ENCODE assay signal across 28 cellular contexts in genomic region chr16:56212144-56212543, GRCh38. TPM values are rescaled to one million over a fixed set of nuclear protein-coding genes. Genes with fewer than 3 reads are reported as not detected.
DNase-seq lines count a peak whose midpoint lies in the region; ATAC-seq, FAIRE-seq and TF ChIP-seq lines count a peak whose summit lies in the region.
"Had no signal": no experiment of that assay in that cellular context is flagged by ENCODE, and none has a peak within 500 bp of the region (broad histone marks: within the 10 kb centered on the region; RNA-seq: fewer than 3 reads in every experiment).

No MANE protein-coding gene starts in this region.

- H3K18ac ChIP-seq in H1 (ENCODE audit: extremely low read depth, low read length): no peak overlapping the region
- no peak overlapping the region for H3K18ac ChIP-seq in neuronal stem cell (ENCODE audit: low read length)
- H3K18ac ChIP-seq in mesenchymal stem cell (ENCODE audit: low read depth in 1 of 2, low read length in 2 of 2): no peak overlapping the region

- H3K4me2 ChIP-seq in H1 (ENCODE audit: insufficient read depth in 1 of 2, low read depth in 2 of 2, low read length in 2 of 2) (peak overlapping the region in 1 of 2 experiments; percentile 22; a peak in 1 of 4 replicates), neuronal stem cell (ENCODE audit: insufficient read depth, low read length, poor library complexity, severe bottlenecking) (no peak overlapping the region), mesenchymal stem cell (ENCODE audit: low read length, poor library complexity, severe bottlenecking) (no peak overlapping the region)
- H3K4me2 ChIP-seq: PC-9 had no signal

- intact Hi-C loops in left ventricle myocardium inferior (cut with micrococcal nuclease): no loop called here
- intact Hi-C loops in Right ventricle myocardium superior (cut with DNase I): no loop called here

- no peaks in the 10 kb centered on the region for H3K36me3 ChIP-seq in left ventricle myocardium inferior
- H3K36me3 ChIP-seq in H1 (ENCODE audit: control insufficient read depth in 2 of 4, insufficient read depth in 4 of 4, low read length in 3 of 4): no peaks in the 10 kb centered on the region
- H3K36me3 ChIP-seq in neuronal stem cell (replicated peaks in 1 of 2; ENCODE audit: control insufficient read depth in 2 of 2, insufficient read depth in 2 of 2, low read length in 2 of 2): no peaks in the 10 kb centered on the region
- no peaks in the 10 kb centered on the region for H3K36me3 ChIP-seq in mesenchymal stem cell (ENCODE audit: control insufficient read depth in 1 of 2, insufficient read depth in 2 of 2, low read depth in 1 of 2, low read length in 2 of 2)
- H3K36me3 ChIP-seq: lower lobe of right lung, MG63, uterus had no signal

- H2BK12ac ChIP-seq in H1 (ENCODE audit: low read depth, low read length): no peak overlapping the region
- no peak overlapping the region for H2BK12ac ChIP-seq in neuronal stem cell (ENCODE audit: low read length)
- H2BK12ac ChIP-seq in mesenchymal stem cell (ENCODE audit: low read length in 2 of 2): no peak overlapping the region

- H3K4me3 ChIP-seq in left ventricle myocardium inferior (no peak overlapping the region), H1 (ENCODE audit: extremely low read depth in 1 of 4, insufficient read depth in 2 of 4, low read depth in 3 of 4, low read length in 4 of 4) (no peak overlapping the region; a peak in 1 of 8 replicates), neuronal stem cell (ENCODE audit: low read length in 2 of 2) (no peak overlapping the region), mesenchymal stem cell (ENCODE audit: insufficient read depth in 1 of 2, low read depth in 1 of 2, low read length in 2 of 2) (no peak overlapping the region)
- H3K4me3 ChIP-seq: lower lobe of right lung, MG63, mucosa of descending colon, PC-9, uterus had no signal

- FAIRE-seq in H1 (lab: Jason Lieb, UNC) (peak; percentile 65), urothelium cell line (lab: Jason Lieb, UNC) (no peak)
- FAIRE-seq: astrocyte had no signal

- H3K23me2 ChIP-seq in H1 (ENCODE audit: low read depth, low read length): no peaks in the 10 kb centered on the region

- H4K5ac ChIP-seq in H1 (ENCODE audit: insufficient read length, low read depth, low read length): no peak overlapping the region

- TF ChIP-seq POLR2A in H1 (IDR thresholded peaks at IDR 0.05; ENCODE audit: control extremely low read depth in 1 of 2, low read depth in 2 of 2, low read length in 2 of 2): no peak

- no peak for ATAC-seq in Right ventricle myocardium superior (ENCODE audit: poor library complexity)
- no peak for ATAC-seq in GM21576 (IDR thresholded peaks at IDR 0.05; ENCODE audit: unreplicated experiment)
- ATAC-seq: activated T-cell treated with anti-CD3 and anti-CD28 coated beads, Interleukin-2, amount 50 U/mL, for 4 hours had no signal

- H3K4me1 ChIP-seq in left ventricle myocardium inferior: peaks cover 13% of the 10 kb centered on the region
- H3K4me1 ChIP-seq in H1 (replicated peaks in 1 of 4; ENCODE audit: control insufficient read depth in 3 of 4, insufficient read depth in 4 of 4, low read length in 3 of 4): peaks cover 5 to 16% (median 8%) of the 10 kb centered on the region in 4 experiments
- H3K4me1 ChIP-seq in neuronal stem cell (ENCODE audit: control insufficient read depth in 2 of 2, insufficient read depth in 1 of 2, low read depth in 1 of 2, low read length in 2 of 2): peaks cover 6 to 7% of the 10 kb centered on the region in 2 donors
- H3K4me1 ChIP-seq in mesenchymal stem cell (ENCODE audit: control insufficient read depth, insufficient read depth, low read depth, low read length): no peaks in the 10 kb centered on the region
- H3K4me1 ChIP-seq: uterus had no signal

- H3K79me1 ChIP-seq in H1 (ENCODE audit: low read depth, low read length) (0 out of 2 replicates have a peak, but pooled peaks cover 5% of the 10 kb centered on the region), neuronal stem cell (ENCODE audit: low read depth, low read length) (no peaks in the 10 kb centered on the region), mesenchymal stem cell (replicated peaks; ENCODE audit: low read length, poor library complexity, severe bottlenecking) (no peaks in the 10 kb centered on the region)

- H3K14ac ChIP-seq in H1 (ENCODE audit: insufficient read length) (no peak overlapping the region), neuronal stem cell (ENCODE audit: low read length) (no peak overlapping the region), mesenchymal stem cell (ENCODE audit: low read length in 2 of 2) (no peak overlapping the region)

- peaks cover 0 to 3% of the 10 kb centered on the region in 2 experiments for H4K20me1 ChIP-seq in H1 (replicated peaks in 1 of 2; ENCODE audit: control insufficient read depth in 1 of 2, insufficient read depth in 2 of 2, low read length in 2 of 2)

- H3K27me3 ChIP-seq in left ventricle myocardium inferior (ENCODE audit: low read depth) (no peaks in the 10 kb centered on the region), H1 (replicated peaks in 1 of 4; ENCODE audit: control insufficient read depth in 3 of 4, extremely low read depth in 1 of 4, insufficient read depth in 3 of 4, low read length in 3 of 4) (no peaks in the 10 kb centered on the region), neuronal stem cell (ENCODE audit: control insufficient read depth in 3 of 3, insufficient read depth in 3 of 3, low read depth in 1 of 3, low read length in 3 of 3) (peaks cover 0 to 3% (median 0%) of the 10 kb centered on the region in 3 experiments), mesenchymal stem cell (ENCODE audit: control insufficient read depth in 1 of 2, insufficient read depth in 1 of 2, low read length in 2 of 2) (peaks cover 14 to 28% of the 10 kb centered on the region in 2 experiments)
- H3K27me3 ChIP-seq: uterus had no signal

- H2BK15ac ChIP-seq in H1 (ENCODE audit: low read length): no peak overlapping the region
- no peak overlapping the region for H2BK15ac ChIP-seq in neuronal stem cell (ENCODE audit: low read length)
- no peak overlapping the region for H2BK15ac ChIP-seq in mesenchymal stem cell (ENCODE audit: low read depth, poor library complexity, severe bottlenecking)

- H3K79me2 ChIP-seq in H1 (ENCODE audit: control insufficient read depth in 1 of 2, insufficient read depth in 2 of 2, low read length in 2 of 2): peaks cover 0 to 31% of the 10 kb centered on the region in 2 experiments; a peak in 2 of 4 replicates

- H2AK5ac ChIP-seq in H1 (ENCODE audit: low read depth, low read length): no peak overlapping the region
- no peak overlapping the region for H2AK5ac ChIP-seq in neuronal stem cell (ENCODE audit: low read depth, low read length)
- H2AK5ac ChIP-seq in mesenchymal stem cell (ENCODE audit: low read length, severe bottlenecking): no peak overlapping the region

- CTCF ChIA-PET in H1 (lab: Charles Lee; ENCODE audit: partially characterized antibody): interaction anchor here (1.2 kb wide), 1 partner anchor 12 kb away, joined by 5 read pairs; no protein-coding TSS in a partner anchor

- POLR2A ChIA-PET in H1 (lab: Charles Lee; ENCODE audit: partially characterized antibody): interaction anchor here (1.3 kb wide), 1 partner anchor 34 kb away, joined by 4 read pairs; no protein-coding TSS in a partner anchor

- H3K4ac ChIP-seq in H1 (replicated peaks; ENCODE audit: insufficient read length, low read depth, low read length): no peak overlapping the region
- H3K4ac ChIP-seq in neuronal stem cell (ENCODE audit: low read length): no peak overlapping the region
- H3K4ac ChIP-seq in mesenchymal stem cell (ENCODE audit: low read depth in 1 of 2, low read length in 2 of 2): no peak overlapping the region

- H3K9me3 ChIP-seq in left ventricle myocardium inferior (replicated peaks) (no peaks in the 10 kb centered on the region), H1 (ENCODE audit: insufficient read depth in 2 of 2, low read depth in 1 of 2, low read length in 1 of 2) (no peaks in the 10 kb centered on the region), neuronal stem cell (replicated peaks in 1 of 2; ENCODE audit: control insufficient read depth in 2 of 2, insufficient read depth in 1 of 2, low read depth in 1 of 2, low read length in 2 of 2) (no peaks in the 10 kb centered on the region), mesenchymal stem cell (ENCODE audit: control insufficient read depth, low read length) (no peaks in the 10 kb centered on the region)
- H3K9me3 ChIP-seq: lower lobe of right lung, MG63, mucosa of descending colon, uterus had no signal

- H2AFZ ChIP-seq in H1 (ENCODE audit: low read length): no peak overlapping the region
- peak overlapping the region; percentile 16 for H2AFZ ChIP-seq in neuronal stem cell (ENCODE audit: low read length)
- no peak overlapping the region for H2AFZ ChIP-seq in mesenchymal stem cell (ENCODE audit: low read depth, low read length)
- H2AFZ ChIP-seq: PC-9 had no signal

- no peak overlapping the region for H3K56ac ChIP-seq in H1 (replicated peaks; ENCODE audit: insufficient read length, low read depth, low read length)

- no peak overlapping the region for H2BK120ac ChIP-seq in H1 (replicated peaks; ENCODE audit: low read depth, low read length)
- no peak overlapping the region for H2BK120ac ChIP-seq in neuronal stem cell (ENCODE audit: low read depth, low read length)
- no peak overlapping the region for H2BK120ac ChIP-seq in mesenchymal stem cell (ENCODE audit: low read depth, low read length)

- H2BK20ac ChIP-seq in H1 (ENCODE audit: low read length): no peak overlapping the region

- TF ChIP-seq EP300 in H1 (IDR thresholded peaks at IDR 0.05; ENCODE audit: borderline replicate concordance in 1 of 2, low read depth in 2 of 2, low read length in 2 of 2): no peak

- 81% methylated on average over 6 of the region's 6 CpGs; no CpG with 5 or more reads in 1 of the 2 experiments for WGBS in H1 (ENCODE audit: extremely low coverage in 1 of 2, insufficient coverage in 1 of 2, insufficient read length in 1 of 2, insufficient replicate concordance in 2 of 2, low coverage in 1 of 2, low lambda C conversion rate in 2 of 2, missing lambda C conversion rate in 1 of 2), 2 experiments
- WGBS in neuronal stem cell (ENCODE audit: extremely low coverage in 2 of 2, insufficient read length in 2 of 2, insufficient replicate concordance in 1 of 2), 2 donors: no CpG with 5 or more reads among the region's 6 CpGs
- 52% methylated on average over 6 of the region's 6 CpGs for WGBS in mesenchymal stem cell

- DNase-seq in left ventricle myocardium inferior (no peak), Right ventricle myocardium superior (no peak), H1 (ENCODE audit: low read depth in 1 of 2, low spot score in 2 of 2) (no peak), neuronal stem cell (ENCODE audit: low spot score) (no peak), urothelium cell line (ENCODE audit: low spot score) (peak; percentile 19), mesenchymal stem cell (no peak), Kasumi-1 (lab: John Stamatoyannopoulos, UW) (no peak)
- DNase-seq: 8988T; activated CD4-positive, alpha-beta T cell treated with anti-CD3 and anti-CD28 coated beads, Interleukin-2, amount 10 ng/mL, durations not matched to agents 7 days and 5 days; activated gamma-delta T cell treated with Interleukin-2 at 50 U/mL for 16 hours; activated T-cell treated with anti-CD3 and anti-CD28 coated beads, Interleukin-2, amount 50 U/mL, for 4 hours; CD4-positive, CD25-positive, alpha-beta regulatory T cell; H9; islet precursor cell; lower lobe of right lung; MG63; NCI-H2029 treated with DMSO at 0.1 percent for 48 hours; NCI-H526; PC-9; posterior cingulate gyrus; SHP77; stimulated activated CD4-positive, alpha-beta T cell treated with anti-CD3 and anti-CD28 coated beads, Interleukin-1b, Interleukin-23, amount 100 ng/mL, for 48 hours; T1000; uterus had no signal

- H3K27ac ChIP-seq in left ventricle myocardium inferior (replicated peaks): peak overlapping the region; percentile 7
- H3K27ac ChIP-seq in H1 (ENCODE audit: low read depth, low read length): no peak overlapping the region
- H3K27ac ChIP-seq in neuronal stem cell (replicated peaks; ENCODE audit: low read length): no peak overlapping the region
- no peak overlapping the region for H3K27ac ChIP-seq in mesenchymal stem cell (ENCODE audit: low read length, poor library complexity, severe bottlenecking)
- H3K27ac ChIP-seq: lower lobe of right lung, PC-9, uterus had no signal

- H2BK5ac ChIP-seq in H1 (ENCODE audit: low read depth, low read length) (no peak overlapping the region), neuronal stem cell (ENCODE audit: low read length) (no peak overlapping the region), mesenchymal stem cell (ENCODE audit: low read depth, low read length, poor library complexity, severe bottlenecking) (no peak overlapping the region)

- TF ChIP-seq CTCF in left ventricle myocardium inferior (IDR thresholded peaks at IDR 0.05; ENCODE audit: borderline replicate concordance) (no peak), H1 (IDR thresholded peaks at IDR 0.05; ENCODE audit: control extremely low read depth in 1 of 3, insufficient read depth in 1 of 3, low read depth in 1 of 3, low read length in 3 of 3) (no peak)

- H3K9ac ChIP-seq in H1 (replicated peaks in 1 of 4; ENCODE audit: extremely low read depth in 1 of 4, low read depth in 3 of 4, low read length in 3 of 4): no peak overlapping the region
- H3K9ac ChIP-seq in neuronal stem cell (ENCODE audit: low read depth, low read length, poor library complexity): no peak overlapping the region
- H3K9ac ChIP-seq in mesenchymal stem cell (ENCODE audit: low read length): no peak overlapping the region

- H4K8ac ChIP-seq in H1 (ENCODE audit: extremely low read depth, insufficient read depth, low read length) (no peak overlapping the region), neuronal stem cell (ENCODE audit: low read depth, low read length) (no peak overlapping the region), mesenchymal stem cell (ENCODE audit: low read length) (no peak overlapping the region)

- H3K23ac ChIP-seq in H1 (ENCODE audit: insufficient read length) (no peak overlapping the region), neuronal stem cell (ENCODE audit: low read depth, low read length, poor library complexity) (no peak overlapping the region), mesenchymal stem cell (ENCODE audit: low read length in 2 of 2) (no peak overlapping the region)

- no peak for TF ChIP-seq RAD21 in H1 (IDR thresholded peaks at IDR 0.05 in 1 of 2, conservative IDR thresholded peaks at IDR 0.05 in 1 of 2; ENCODE audit: low read depth in 2 of 2, low read length in 2 of 2)

- H4K91ac ChIP-seq in H1 (replicated peaks; ENCODE audit: insufficient read length, low read length) (no peak overlapping the region), neuronal stem cell (ENCODE audit: low read depth, low read length, poor library complexity) (no peak overlapping the region), mesenchymal stem cell (ENCODE audit: low read length) (no peak overlapping the region)

RNA-seq across cellular contexts. Expression of gene GNAO1, which starts 20.9 kb away (rescaled TPM):
- total RNA-seq in left ventricle myocardium inferior: 15.4 TPM
- total RNA-seq in Right ventricle myocardium superior: 25.9 TPM
- 30.2 and 34.4 TPM in 2 replicates for total RNA-seq in H1 (2021; fragmentation: NEBNext Ultra II Directional; extraction: Animal tissue kit (Norgen Biotek cat#: 25700))
- polyA plus RNA-seq in H1 (2011; rRNA removed): 6.7 and 10.8 TPM in 2 replicates
- 5.7 TPM for polyA plus RNA-seq in H1 (2011; cell fraction: cytosol; rRNA removed)
- polyA plus RNA-seq in H1 (2011; cell fraction: nucleus; rRNA removed): 14.2 TPM
- polyA plus RNA-seq in H1 (2012, experiment 1 of 2): 18.7 to 24.3 TPM (median 22.5 TPM) in 4 replicates
- polyA plus RNA-seq in H1 (2012, experiment 2 of 2): 18.5 TPM
- polyA plus RNA-seq in H1 (2013, experiment 1 of 2): 11.1 TPM
- 10.6 TPM for polyA plus RNA-seq in H1 (2013, experiment 2 of 2)
- 11.8 and 13.1 TPM in 2 replicates for polyA minus RNA-seq in H1 (2011; rRNA and poly(A)+ RNA removed)
- polyA minus RNA-seq in H1 (2011; cell fraction: cytosol; rRNA and poly(A)+ RNA removed): 15.0 TPM
- polyA minus RNA-seq in H1 (2011; cell fraction: nucleus; rRNA and poly(A)+ RNA removed): 14.7 TPM
- polyA plus RNA-seq in neuronal stem cell (2013, experiment 1 of 2): 3.8 TPM
- polyA plus RNA-seq in neuronal stem cell (2013, experiment 2 of 2): 3.8 TPM
- polyA plus RNA-seq in mesenchymal stem cell (2013, experiment 1 of 2): 2.0 TPM
- 1.5 TPM for polyA plus RNA-seq in mesenchymal stem cell (2013, experiment 2 of 2)
- total RNA-seq: glomerular endothelial cell had no signal
- polyA plus RNA-seq: CD4-positive, CD25-positive, alpha-beta regulatory T cell had no signal
